ENCODE assay signal across 8 cellular contexts in genomic region chr17:11935734-11936406, GRCh38.
A peak's percentile ranks its signal among the peaks of the same experiment; 100 is the strongest.
DNase-seq lines count a peak whose midpoint lies in the region; ATAC-seq and TF ChIP-seq lines count a peak whose summit lies in the region.

No MANE protein-coding gene starts in this region.

- no peak for ATAC-seq in HG03442 (IDR thresholded peaks at IDR 0.05; ENCODE audit: unreplicated experiment)
- ATAC-seq in HG02884 (IDR thresholded peaks at IDR 0.05; ENCODE audit: unreplicated experiment) = no peak
- no peak for ATAC-seq in HG03097 (IDR thresholded peaks at IDR 0.05; ENCODE audit: low FRiP score, unreplicated experiment)

- H3K27me3 ChIP-seq in mesendoderm (ENCODE audit: insufficient read depth, low read length, poor library complexity) = no peaks in the 10 kb centered on the region

- H3K79me2 ChIP-seq in mesendoderm (ENCODE audit: control insufficient read depth, insufficient read depth, low read length) = no peaks in the 10 kb centered on the region

- no peak overlapping the region for H3K23ac ChIP-seq in mesendoderm (ENCODE audit: low read length)

- no peak overlapping the region for H2BK15ac ChIP-seq in mesendoderm (replicated peaks; ENCODE audit: low read depth)

- H3K36me3 ChIP-seq in mesendoderm (ENCODE audit: control insufficient read depth, insufficient read depth, low read length) = no peaks in the 10 kb centered on the region

- H3K4me1 ChIP-seq in mesendoderm (ENCODE audit: control insufficient read depth, low read depth, low read length) = no peaks in the 10 kb centered on the region

- no peak overlapping the region for H3K18ac ChIP-seq in mesendoderm (ENCODE audit: low read length)

- TF ChIP-seq CTCF in AG10803 (conservative IDR thresholded peaks at IDR 0.05; ENCODE audit: low read length) (peak; percentile 66), GM12874 (IDR thresholded peaks at IDR 0.05; ENCODE audit: insufficient read depth, low read depth, low read length) (peak; percentile 45; the same call in 1 of the 2 replicates), choroid plexus epithelial cell (conservative IDR thresholded peaks at IDR 0.05; ENCODE audit: low read depth, low read length) (peak; percentile 66)

- no peak overlapping the region for H2BK120ac ChIP-seq in mesendoderm (ENCODE audit: low read depth, low read length)

- H4K8ac ChIP-seq in mesendoderm (ENCODE audit: low read depth, low read length) = no peak overlapping the region

- H4K5ac ChIP-seq in mesendoderm (ENCODE audit: low read length) = no peak overlapping the region

- no peaks in the 10 kb centered on the region for H3K79me1 ChIP-seq in mesendoderm (ENCODE audit: low read length)

- H3K4me3 ChIP-seq in AG10803 (ENCODE audit: low read length) (no peak overlapping the region), choroid plexus epithelial cell (ENCODE audit: low read depth, low read length) (no peak overlapping the region), mesendoderm (ENCODE audit: low read length) (no peak overlapping the region)

- no CpG with 5 or more reads among the region's 14 CpGs for WGBS in mesendoderm (ENCODE audit: extremely low coverage, insufficient coverage, low lambda C conversion rate)

- H2AK5ac ChIP-seq in mesendoderm (ENCODE audit: low read length) = no peak overlapping the region

- no peak overlapping the region for H3K9ac ChIP-seq in mesendoderm (ENCODE audit: low read length)

- no peak overlapping the region for H3K56ac ChIP-seq in mesendoderm (ENCODE audit: low read length)

- no peak overlapping the region for H2BK5ac ChIP-seq in mesendoderm (ENCODE audit: low read length)

- no peak overlapping the region for H3K4ac ChIP-seq in mesendoderm (ENCODE audit: low read depth, low read length)

- no peak overlapping the region for H3K27ac ChIP-seq in mesendoderm (ENCODE audit: low read depth, low read length)

- DNase-seq in AG10803 (ENCODE audit: low read depth) (peak; percentile 6), NOMO-1 treated with DMSO at 0.1 percent for 48 hours (lab: John Stamatoyannopoulos, UW; ENCODE audit: unreplicated experiment) (peak; percentile 9), choroid plexus epithelial cell (ENCODE audit: low read depth) (peak; percentile 28), mesendoderm (peak; percentile 75)

- no peak overlapping the region for H3K4me2 ChIP-seq in mesendoderm (ENCODE audit: low read length)

Comparison
In these comparisons a context has a peak if more than half of its experiments do, and no peak if none do; other contexts are left out.
1. DNase-seq: peak in every context shown above with its lines; median percentile 75 in mesendoderm; 28 in choroid plexus epithelial cell; 9 in NOMO-1 treated with DMSO at 0.1 percent for 48 hours; 6 in AG10803.